Comparison of ENCODE assay signal across 9 cellular contexts in the genomic region with DNA sequence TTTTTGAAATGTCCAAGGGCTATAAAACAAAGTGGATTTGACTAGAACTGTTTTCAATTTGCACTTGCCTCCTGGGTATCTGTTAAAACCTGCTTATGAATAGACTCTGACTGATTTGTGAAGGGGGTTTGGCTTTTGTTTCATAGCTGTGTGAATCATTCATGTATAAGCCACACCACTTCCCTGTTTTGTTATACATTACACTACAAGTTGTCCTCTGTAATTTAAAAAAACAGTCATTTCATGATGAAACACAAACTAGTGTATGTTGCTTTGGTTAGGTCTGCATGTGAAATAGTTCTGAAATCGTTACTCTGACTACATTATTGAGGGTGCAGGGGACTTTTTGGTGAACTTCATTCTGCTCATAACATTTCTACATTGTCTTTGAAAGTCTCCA.
DNase-seq lines count a peak whose midpoint lies in the region; ATAC-seq, FAIRE-seq and TF ChIP-seq lines count a peak whose summit lies in the region.
"Had no signal": no experiment of that assay in that cellular context is flagged by ENCODE, and none has a peak within 500 bp of the region (broad histone marks: within the 10 kb centered on the region; RNA-seq: fewer than 3 reads in every experiment).

No MANE protein-coding gene starts in this region.

- H3K9me3 ChIP-seq in GM12878 (replicated peaks; ENCODE audit: control insufficient read depth, insufficient read depth, low read length) = no peaks in the 10 kb centered on the region
- no peaks in the 10 kb centered on the region for H3K9me3 ChIP-seq in T-helper 17 cell (ENCODE audit: control insufficient read depth, low read length, poor library complexity, severe bottlenecking)

- no peak overlapping the region for H3K9ac ChIP-seq in GM12878 (ENCODE audit: control insufficient read depth, insufficient read depth, low read length)

- no peaks in the 10 kb centered on the region for H4K20me1 ChIP-seq in GM12878 (ENCODE audit: control insufficient read depth, insufficient read depth)

- H3K27ac ChIP-seq in GM12878 (ENCODE audit: control insufficient read depth, insufficient read depth) = no peak overlapping the region
- H3K27ac ChIP-seq in dorsolateral prefrontal cortex = no peak overlapping the region

- RAD21 ChIA-PET in GM12878 (lab: Charles Lee; ENCODE audit: unreplicated experiment) = interaction anchor here (0.6 kb wide), 1 partner anchor 49 kb away, joined by 3 read pairs; no protein-coding TSS in a partner anchor

- FAIRE-seq in GM12878 (lab: Jason Lieb, UNC) = peak; percentile 75

- no TSS peak for BruUV-seq in GM12878 (replicated peaks; lab: Mats Ljungman, UMichigan)

- intact Hi-C loops in GM12878 (cut with micrococcal nuclease; ENCODE audit: unreplicated experiment) = no loop called here
- intact Hi-C loops in posterior cingulate gyrus (cut with DNase I) = no loop called here
- intact Hi-C loops in dorsolateral prefrontal cortex (cut with DNase I) = no loop called here

- H3K27me3 Mint-ChIP-seq in T-helper 17 cell = no peaks in the 10 kb centered on the region

- TF ChIP-seq EP300 in GM12878 (IDR thresholded peaks at IDR 0.05; ENCODE audit: borderline replicate concordance in 1 of 2, control insufficient read depth in 1 of 2, low read depth in 2 of 2, low read length in 2 of 2) = peak; percentile 49 to 82; a peak in 2 of 4 replicates

- POLR2A ChIA-PET in GM12878 (lab: Charles Lee) = no interaction called here

- ATAC-seq in GM18502 (IDR thresholded peaks at IDR 0.05; ENCODE audit: poor library complexity, unreplicated experiment) = peak; percentile 96
- peak; percentile 64 for ATAC-seq in GM21526 (IDR thresholded peaks at IDR 0.05; ENCODE audit: low FRiP score, unreplicated experiment)
- ATAC-seq in HG03442 (IDR thresholded peaks at IDR 0.05; ENCODE audit: unreplicated experiment) = peak; percentile 96
- peak; percentile 97 for ATAC-seq in GM12878
- ATAC-seq in T-helper 17 cell = no peak

- H3K27me3 ChIP-seq in GM12878 (replicated peaks in 1 of 2; ENCODE audit: control insufficient read depth in 2 of 2, insufficient read depth in 2 of 2, low read length in 1 of 2) (no peaks in the 10 kb centered on the region; a peak in 2 of 4 replicates), dorsolateral prefrontal cortex (no peaks in the 10 kb centered on the region)

- CTCF ChIA-PET in GM12878 (lab: Yijun Ruan, JAX) = interaction anchor here (0.6 kb wide), 1 partner anchor 109 kb away, joined by 3 read pairs; no protein-coding TSS in a partner anchor

- TF ChIP-seq RAD21 in GM12878 (IDR thresholded peaks at IDR 0.05; ENCODE audit: insufficient read depth, low read depth, low read length) = no peak

- no peaks in the 10 kb centered on the region for H3K79me2 ChIP-seq in GM12878 (ENCODE audit: control insufficient read depth, insufficient read depth, low read length)

- H3K4me1 Mint-ChIP-seq in T-helper 17 cell = no peaks in the 10 kb centered on the region

- H3K36me3 Mint-ChIP-seq in T-helper 17 cell (ENCODE audit: low read depth) = no peaks in the 10 kb centered on the region

- H2AFZ ChIP-seq in GM12878 (ENCODE audit: control insufficient read depth, low read depth, low read length) = no peak overlapping the region

- DNase-seq in GM12878 (ENCODE audit: low read depth, low spot score) (peak; percentile 47), posterior cingulate gyrus (no peak), dorsolateral prefrontal cortex (no peak), T-helper 17 cell (no peak)
- DNase-seq in stimulated activated CD8-positive, alpha-beta memory T cell treated with anti-CD3 and anti-CD28 coated beads, Interleukin-4, amount 100 ng/mL, for 48 hours = no peak
- DNase-seq: head of caudate nucleus had no signal

- SMC1A ChIA-PET in GM12878 (lab: Charles Lee; ENCODE audit: uncharacterized antibody, unreplicated experiment) = interaction anchor here (0.8 kb wide), 1 partner anchor 10 kb away, joined by 3 read pairs; no protein-coding TSS in a partner anchor

- H3K4me2 ChIP-seq in GM12878 (ENCODE audit: control insufficient read depth, insufficient read depth) = no peak overlapping the region

- no peak overlapping the region for H3K4me3 Mint-ChIP-seq in T-helper 17 cell

- no peak for TF ChIP-seq POLR2A in GM12878 (IDR thresholded peaks at IDR 0.05; ENCODE audit: low read depth, low read length)

- H3K4me3 ChIP-seq in GM12878 = no peak overlapping the region
- no peak overlapping the region for H3K4me3 ChIP-seq in dorsolateral prefrontal cortex

- H3K4me1 ChIP-seq in GM12878 (ENCODE audit: control insufficient read depth, insufficient read depth, low read length) = no peaks in the 10 kb centered on the region

- no peak overlapping the region for H3K27ac Mint-ChIP-seq in T-helper 17 cell

- TF ChIP-seq CTCF in GM12878 (IDR thresholded peaks at IDR 0.05 in 2 of 3, conservative IDR thresholded peaks at IDR 0.05 in 1 of 3; ENCODE audit: control insufficient read depth in 2 of 3, extremely low read depth in 1 of 3, insufficient read depth in 1 of 3, low read depth in 3 of 3, low read length in 3 of 3) = no peak
- no peak for TF ChIP-seq CTCF in dorsolateral prefrontal cortex (IDR thresholded peaks at IDR 0.05 in 54 of 56, conservative IDR thresholded peaks at IDR 0.05 in 2 of 56; ENCODE audit: low read depth in 1 of 56, partially characterized antibody in 56 of 56)

- 6% methylated on average over 1 of the region's 1 CpG for WGBS in GM12878 (ENCODE audit: insufficient coverage, insufficient replicate concordance, low lambda C conversion rate, missing lambda C conversion rate)

- no peaks in the 10 kb centered on the region for H3K36me3 ChIP-seq in GM12878 (ENCODE audit: control insufficient read depth in 2 of 2, insufficient read depth in 2 of 2, low read length in 1 of 2)

- in situ Hi-C loops in GM12878 (cut with MboI) = no loop called here

TF ChIP-seq in GM12878, 131 proteins besides CTCF, POLR2A, EP300 and RAD21 (continues in another document):
- peak; percentile 43 for TF ChIP-seq MEF2B (IDR thresholded peaks at IDR 0.05; ENCODE audit: partially characterized antibody, poor library complexity, severe bottlenecking)
- TF ChIP-seq BCL11A (IDR thresholded peaks at IDR 0.05; ENCODE audit: low read depth, low read length) = peak; percentile 84
- 0 out of 2 replicates have a peak, but pooled peaks have one; percentile 16 for TF ChIP-seq TCF7 (IDR thresholded peaks at IDR 0.05; ENCODE audit: borderline replicate concordance)
- TF ChIP-seq KAT2A (conservative IDR thresholded peaks at IDR 0.05; ENCODE audit: control insufficient read depth, low read depth, low read length) = no peak
- peak; percentile 44; the same call in 1 of the 2 replicates for TF ChIP-seq NR2F1 (conservative IDR thresholded peaks at IDR 0.05)
- peak; percentile 74; the same call in 1 of the 2 replicates for TF ChIP-seq ZNF24 (IDR thresholded peaks at IDR 0.05)
- no peak for TF ChIP-seq ZNF622 (IDR thresholded peaks at IDR 0.05)
- no peak for TF ChIP-seq NR2C1 (IDR thresholded peaks at IDR 0.05)
- TF ChIP-seq ZNF384 (IDR thresholded peaks at IDR 0.05; ENCODE audit: borderline replicate concordance, low read depth, low read length) = no peak
- no peak for TF ChIP-seq USF2 (IDR thresholded peaks at IDR 0.05; ENCODE audit: borderline replicate concordance, low read depth, low read length)
- TF ChIP-seq SP1 (IDR thresholded peaks at IDR 0.05; ENCODE audit: low read depth, low read length) = no peak
- TF ChIP-seq, protein P1, sequence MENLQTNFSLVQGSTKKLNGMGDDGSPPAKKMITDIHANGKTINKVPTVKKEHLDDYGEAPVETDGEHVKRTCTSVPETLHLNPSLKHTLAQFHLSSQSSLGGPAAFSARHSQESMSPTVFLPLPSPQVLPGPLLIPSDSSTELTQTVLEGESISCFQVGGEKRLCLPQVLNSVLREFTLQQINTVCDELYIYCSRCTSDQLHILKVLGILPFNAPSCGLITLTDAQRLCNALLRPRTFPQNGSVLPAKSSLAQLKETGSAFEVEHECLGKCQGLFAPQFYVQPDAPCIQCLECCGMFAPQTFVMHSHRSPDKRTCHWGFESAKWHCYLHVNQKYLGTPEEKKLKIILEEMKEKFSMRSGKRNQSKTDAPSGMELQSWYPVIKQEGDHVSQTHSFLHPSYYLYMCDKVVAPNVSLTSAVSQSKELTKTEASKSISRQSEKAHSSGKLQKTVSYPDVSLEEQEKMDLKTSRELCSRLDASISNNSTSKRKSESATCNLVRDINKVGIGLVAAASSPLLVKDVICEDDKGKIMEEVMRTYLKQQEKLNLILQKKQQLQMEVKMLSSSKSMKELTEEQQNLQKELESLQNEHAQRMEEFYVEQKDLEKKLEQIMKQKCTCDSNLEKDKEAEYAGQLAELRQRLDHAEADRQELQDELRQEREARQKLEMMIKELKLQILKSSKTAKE (IDR thresholded peaks at IDR 0.05; ENCODE audit: low read depth, poor library complexity, severe bottlenecking) = peak; percentile 73
- TF ChIP-seq MEF2A (IDR thresholded peaks at IDR 0.05; ENCODE audit: insufficient read depth, low read depth, low read length) = 0 out of 2 replicates have a peak, but pooled peaks have one; percentile 18
- no peak for TF ChIP-seq IRF5 (IDR thresholded peaks at IDR 0.05; ENCODE audit: borderline replicate concordance)
- TF ChIP-seq CHD2 (IDR thresholded peaks at IDR 0.05; ENCODE audit: borderline replicate concordance, low read depth, low read length) = 0 out of 2 replicates have a peak, but pooled peaks have one; percentile 25
